Comparison of ENCODE assay signal across 8 cellular contexts in the genomic region with DNA sequence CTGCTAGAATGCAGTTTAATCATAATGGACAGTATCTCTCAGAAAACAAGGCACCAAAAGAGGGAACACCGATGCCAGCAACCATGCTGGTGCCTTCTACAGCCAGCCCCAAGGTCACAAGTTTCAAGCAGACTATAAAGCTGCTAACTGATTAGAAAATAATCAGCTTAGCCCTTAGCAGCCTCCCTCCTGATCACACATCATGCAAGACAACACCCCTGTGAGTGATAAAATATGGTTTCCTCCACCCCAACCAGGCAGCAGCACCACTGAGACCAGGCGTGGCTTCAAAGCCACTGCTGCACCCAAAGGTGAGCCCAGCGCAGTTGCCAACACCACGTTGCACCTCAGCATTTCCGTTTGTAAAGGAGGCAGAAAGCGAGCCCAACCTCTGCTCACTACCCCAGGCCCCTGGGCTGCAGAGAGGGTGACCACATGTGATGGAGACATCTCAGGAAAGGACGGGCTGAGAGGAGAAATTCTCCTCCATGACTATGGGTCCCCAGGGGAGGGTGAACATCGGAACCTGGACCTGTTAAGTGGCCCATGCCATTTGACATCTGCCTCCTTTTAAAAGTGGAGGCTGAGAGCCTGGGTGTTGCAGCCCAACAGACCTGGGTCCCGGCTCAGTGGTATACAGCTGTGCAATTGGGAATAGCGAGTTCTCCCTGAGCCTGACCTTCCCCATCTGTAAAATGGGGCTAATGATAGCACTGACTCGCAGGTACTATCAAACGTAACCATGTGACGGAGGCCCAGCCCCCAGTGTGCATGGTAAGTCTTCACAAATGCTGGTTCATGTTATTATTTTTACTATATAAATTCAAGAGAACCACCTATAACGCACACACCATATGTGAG. TPM values are rescaled to one million over a fixed set of nuclear protein-coding genes. Genes with fewer than 3 reads are reported as not detected.
DNase-seq lines count a peak whose midpoint lies in the region; ATAC-seq, FAIRE-seq and TF ChIP-seq lines count a peak whose summit lies in the region.

No MANE protein-coding gene starts in this region.

- peaks cover 91% of the 10 kb centered on the region for H3K4me1 ChIP-seq in CD4-positive, CD25-positive, alpha-beta regulatory T cell (ENCODE audit: control insufficient read depth, insufficient read depth, low read length, poor library complexity, severe bottlenecking)
- H3K4me1 ChIP-seq in endodermal cell (ENCODE audit: control insufficient read depth, insufficient read depth, low read length): peaks cover 25% of the 10 kb centered on the region
- H3K4me1 ChIP-seq in osteoblast (ENCODE audit: insufficient read depth, low read length): peaks cover 45% of the 10 kb centered on the region

- H3K9ac ChIP-seq in endodermal cell (ENCODE audit: extremely low read depth, low read length, poor library complexity, severe bottlenecking): no peak overlapping the region

- peak overlapping the region; percentile 60 for H3K4me2 ChIP-seq in osteoblast (ENCODE audit: insufficient read depth, low read length)

- no peak for TF ChIP-seq CTCF in endodermal cell (conservative IDR thresholded peaks at IDR 0.05)
- no peak for TF ChIP-seq CTCF in osteoblast (IDR thresholded peaks at IDR 0.05; ENCODE audit: extremely low read depth, low read depth, low read length)

- H3K4me1 Mint-ChIP-seq in CD4-positive, CD25-positive, alpha-beta regulatory T cell: peaks cover 45 to 96% (median 67%) of the 10 kb centered on the region in 4 donors
- peaks cover 35% of the 10 kb centered on the region for H3K4me1 Mint-ChIP-seq in endodermal cell

- peak overlapping the region; percentile 89 to 99 (median 94) for H3K27ac Mint-ChIP-seq in CD4-positive, CD25-positive, alpha-beta regulatory T cell
- peak overlapping the region; percentile 38 for H3K27ac Mint-ChIP-seq in endodermal cell

- peak overlapping the region; percentile 74 to 98 (median 88) for H3K4me3 Mint-ChIP-seq in CD4-positive, CD25-positive, alpha-beta regulatory T cell
- H3K4me3 Mint-ChIP-seq in endodermal cell: peak overlapping the region; percentile 29

- peak overlapping the region; percentile 99 for H3K27ac ChIP-seq in CD4-positive, CD25-positive, alpha-beta regulatory T cell (ENCODE audit: insufficient read depth, low read length, poor library complexity, severe bottlenecking)
- H3K27ac ChIP-seq in endodermal cell (ENCODE audit: low read depth, low read length) (no peak overlapping the region), osteoblast (ENCODE audit: low read depth, low read length) (peak overlapping the region; percentile 78)

- FAIRE-seq in RCC 7860 (lab: Jason Lieb, UNC): no peak

- no peaks in the 10 kb centered on the region for H3K36me3 ChIP-seq in CD4-positive, CD25-positive, alpha-beta regulatory T cell (ENCODE audit: control insufficient read depth, insufficient read depth, low read length)
- H3K36me3 ChIP-seq in endodermal cell (ENCODE audit: control insufficient read depth, insufficient read depth, low read length) (no peaks in the 10 kb centered on the region), osteoblast (ENCODE audit: insufficient read depth, low read length) (no peaks in the 10 kb centered on the region)

- H4K20me1 ChIP-seq in osteoblast (ENCODE audit: insufficient read depth, low read length): no peaks in the 10 kb centered on the region

- H3K27me3 Mint-ChIP-seq in CD4-positive, CD25-positive, alpha-beta regulatory T cell: no peaks in the 10 kb centered on the region
- H3K27me3 Mint-ChIP-seq in endodermal cell (ENCODE audit: insufficient read depth): no peaks in the 10 kb centered on the region

- no peaks in the 10 kb centered on the region for H3K79me2 ChIP-seq in osteoblast (ENCODE audit: insufficient read depth, low read length)

- peak overlapping the region; percentile 77 for H2AFZ ChIP-seq in osteoblast (ENCODE audit: low read length)

- peak; percentile 70 to 73 for ATAC-seq in CD4-positive, CD25-positive, alpha-beta regulatory T cell (ENCODE audit: low read depth in 2 of 2)

- peak; percentile 54 to 95 (median 84) for DNase-seq in CD4-positive, CD25-positive, alpha-beta regulatory T cell
- peak; percentile 38 for DNase-seq in activated CD4-positive, alpha-beta T cell treated with anti-CD3 and anti-CD28 coated beads for 1 hour
- peak; percentile 50 for DNase-seq in endodermal cell
- DNase-seq in osteoblast (ENCODE audit: insufficient read length, low spot score, missing footprints): no peak
- no peak for DNase-seq in cerebellum (ENCODE audit: low spot score)
- DNase-seq in epidermal melanocyte (ENCODE audit: insufficient read length, low spot score): no peak
- DNase-seq in amygdala (lab: John Stamatoyannopoulos, UW): no peak
- no peak for DNase-seq in RCC 7860 (ENCODE audit: low spot score)

- no peaks in the 10 kb centered on the region for H3K36me3 Mint-ChIP-seq in CD4-positive, CD25-positive, alpha-beta regulatory T cell
- H3K36me3 Mint-ChIP-seq in endodermal cell (ENCODE audit: low read depth): no peaks in the 10 kb centered on the region

- no peaks in the 10 kb centered on the region for H3K27me3 ChIP-seq in CD4-positive, CD25-positive, alpha-beta regulatory T cell (ENCODE audit: control insufficient read depth, insufficient read depth, low read length)
- H3K27me3 ChIP-seq in endodermal cell (ENCODE audit: control insufficient read depth, insufficient read depth, low read length, poor library complexity, severe bottlenecking) (no peaks in the 10 kb centered on the region), osteoblast (ENCODE audit: insufficient read depth, low read length) (no peaks in the 10 kb centered on the region)

- no peaks in the 10 kb centered on the region for H3K9me3 Mint-ChIP-seq in CD4-positive, CD25-positive, alpha-beta regulatory T cell
- no peaks in the 10 kb centered on the region for H3K9me3 Mint-ChIP-seq in endodermal cell

- WGBS in endodermal cell (ENCODE audit: insufficient coverage in 1 of 2, insufficient read length in 1 of 2), 2 experiments: 78 to 80% methylated on average over 9 to 14 of the region's 14 CpGs

- H3K9me3 ChIP-seq in CD4-positive, CD25-positive, alpha-beta regulatory T cell (ENCODE audit: control insufficient read depth in 2 of 2, low read length in 2 of 2): no peaks in the 10 kb centered on the region
- H3K9me3 ChIP-seq in endodermal cell (ENCODE audit: control insufficient read depth, low read length): no peaks in the 10 kb centered on the region
- H3K9me3 ChIP-seq in osteoblast (ENCODE audit: low read depth, low read length): no peaks in the 10 kb centered on the region

- peak overlapping the region; percentile 88 for H3K4me3 ChIP-seq in CD4-positive, CD25-positive, alpha-beta regulatory T cell (ENCODE audit: low read depth, low read length)
- H3K4me3 ChIP-seq in endodermal cell (ENCODE audit: low read length) (no peak overlapping the region), osteoblast (ENCODE audit: insufficient read depth, low read length) (no peak overlapping the region)

RNA-seq across cellular contexts. Expression of gene ZFP36L1, which starts 11.5 kb away (rescaled TPM):
- total RNA-seq in CD4-positive, CD25-positive, alpha-beta regulatory T cell: 200 TPM
- 100 to 1,000 TPM in 2 of 4 donors, 10 to 100 TPM in 2; 78.5 to 116 (median 105) TPM for polyA plus RNA-seq in CD4-positive, CD25-positive, alpha-beta regulatory T cell
- total RNA-seq in endodermal cell (10 to 100 TPM; 99.4 to 99.6 TPM), osteoblast (46.7 and 47.1 TPM in 2 replicates), cerebellum (26.4 TPM)
- 215 TPM for polyA plus RNA-seq in endodermal cell (2013, experiment 1 of 2)
- polyA plus RNA-seq in endodermal cell (2013, experiment 2 of 2): 172 TPM

Comparison
In these comparisons a context has a peak if more than half of its experiments do, and no peak if none do; other contexts are left out.
1. DNase-seq: peak in CD4-positive, CD25-positive, alpha-beta regulatory T cell (3 of 3), activated CD4-positive, alpha-beta T cell treated with anti-CD3 and anti-CD28 coated beads for 1 hour (single experiment) and endodermal cell (single experiment); none in osteoblast (single experiment), cerebellum (single experiment), epidermal melanocyte (single experiment), amygdala (0 of 56) and RCC 7860 (single experiment).